Comparison of ENCODE assay signal across 8 cellular contexts in genomic region chr12:6537580-6538419, GRCh38. TPM values are rescaled to one million over a fixed set of nuclear protein-coding genes. Genes with fewer than 3 reads are reported as not detected.
DNase-seq lines count a peak whose midpoint lies in the region; TF ChIP-seq lines count a peak whose summit lies in the region.
"Not testable (repeated sequence)": the region's sequence is repeated elsewhere in the genome, so short reads cannot be mapped to it uniquely, and the experiment has no call there.

No MANE protein-coding gene starts in this region.

- H4K20me1 ChIP-seq in SU-DHL-6 (ENCODE audit: low read depth, low read length): not testable (repeated sequence)

- not testable (repeated sequence) for H3K9me2 ChIP-seq in SU-DHL-6 (replicated peaks; ENCODE audit: insufficient read depth, low read length)

- H4K8ac ChIP-seq in mesenchymal stem cell (ENCODE audit: low read length): not testable (repeated sequence)

- H3K27ac ChIP-seq in SU-DHL-6 (ENCODE audit: low read depth, low read length) (peak overlapping the region; percentile 93), epithelial cell of prostate (peak overlapping the region; percentile 95), mesenchymal stem cell (ENCODE audit: low read length, poor library complexity, severe bottlenecking) (peak overlapping the region; percentile 24)

- H3K14ac ChIP-seq in mesenchymal stem cell (ENCODE audit: low read length in 2 of 2): not testable (repeated sequence)

- H2BK15ac ChIP-seq in mesenchymal stem cell (ENCODE audit: low read depth, poor library complexity, severe bottlenecking): not testable (repeated sequence)

- H3K4me2 ChIP-seq in SU-DHL-6 (ENCODE audit: low read depth, low read length, poor library complexity, severe bottlenecking): peak overlapping the region; percentile 78
- peak overlapping the region; percentile 3 for H3K4me2 ChIP-seq in mesenchymal stem cell (ENCODE audit: low read length, poor library complexity, severe bottlenecking)

- H2AK5ac ChIP-seq in mesenchymal stem cell (ENCODE audit: low read length, severe bottlenecking): not testable (repeated sequence)

- H3K4ac ChIP-seq in mesenchymal stem cell (ENCODE audit: low read depth in 1 of 2, low read length in 2 of 2): not testable (repeated sequence)

- not testable (repeated sequence) for H2BK120ac ChIP-seq in mesenchymal stem cell (ENCODE audit: low read depth, low read length)

- peaks cover 65% of the 10 kb centered on the region for H3F3A ChIP-seq in SU-DHL-6 (ENCODE audit: insufficient read depth)

- not testable (repeated sequence) for H3K27me3 ChIP-seq in SU-DHL-6 (ENCODE audit: low read length); mesenchymal stem cell (ENCODE audit: control insufficient read depth in 1 of 2, insufficient read depth in 1 of 2, low read length in 2 of 2)

- not testable (repeated sequence) for H4K91ac ChIP-seq in mesenchymal stem cell (ENCODE audit: low read length)

- not testable (repeated sequence) for H3K9me3 ChIP-seq in SU-DHL-6 (ENCODE audit: insufficient read depth, low read length); mesenchymal stem cell (ENCODE audit: control insufficient read depth, low read length)

- H3K4me1 ChIP-seq in mesenchymal stem cell (ENCODE audit: control insufficient read depth, insufficient read depth, low read depth, low read length): peaks cover 44% of the 10 kb centered on the region

- H3K36me3 ChIP-seq in SU-DHL-6 (ENCODE audit: low read length): peaks cover 28% of the 10 kb centered on the region
- peaks cover 65 to 68% of the 10 kb centered on the region in 2 experiments for H3K36me3 ChIP-seq in mesenchymal stem cell (ENCODE audit: control insufficient read depth in 1 of 2, insufficient read depth in 2 of 2, low read depth in 1 of 2, low read length in 2 of 2)

- WGBS in mesenchymal stem cell: 58% methylated on average over 16 of the region's 17 CpGs

- H3K23ac ChIP-seq in mesenchymal stem cell (ENCODE audit: low read length in 2 of 2): peak overlapping the region in 1 of 2 experiments; percentile 2

- H2BK12ac ChIP-seq in mesenchymal stem cell (ENCODE audit: low read length in 2 of 2): not testable (repeated sequence)

- peaks cover 31% of the 10 kb centered on the region for H3K79me2 ChIP-seq in SU-DHL-6 (ENCODE audit: insufficient read depth, low read length)

- not testable (repeated sequence) for H2BK5ac ChIP-seq in mesenchymal stem cell (ENCODE audit: low read depth, low read length, poor library complexity, severe bottlenecking)

- peak; percentile 18 for TF ChIP-seq POLR2A in GM19099 (IDR thresholded peaks at IDR 0.05; ENCODE audit: extremely low read depth, insufficient read length, low read depth)

- peaks cover 11% of the 10 kb centered on the region for H3K79me1 ChIP-seq in mesenchymal stem cell (replicated peaks; ENCODE audit: low read length, poor library complexity, severe bottlenecking)

- peak; percentile 61 for DNase-seq in AG08396 (ENCODE audit: low spot score)
- DNase-seq in NCI-H2081 (lab: John Stamatoyannopoulos, UW): peak; percentile 73 to 79
- DNase-seq in activated T-helper 9 cell treated with anti-CD3 and anti-CD28 coated beads, Interleukin-2, amount 50 U/mL, for 16 hours (ENCODE audit: low read depth): peak; percentile 76
- DNase-seq in epithelial cell of prostate (ENCODE audit: low read depth, low spot score): not testable (repeated sequence)
- DNase-seq in mesenchymal stem cell: peak; percentile 83
- peak; percentile 83 for DNase-seq in stimulated activated CD4-positive, alpha-beta T cell treated with anti-CD3 and anti-CD28 coated beads, Interleukin-4, amount 100 ng/mL, for 1 hour

- H2AFZ ChIP-seq in SU-DHL-6 (ENCODE audit: low read depth, low read length, severe bottlenecking); mesenchymal stem cell (ENCODE audit: low read depth, low read length): not testable (repeated sequence)

- peak overlapping the region; percentile 98; the same call in 1 of the 2 replicates for H3K9ac ChIP-seq in SU-DHL-6 (ENCODE audit: low read length)
- peak overlapping the region; percentile 96 for H3K9ac ChIP-seq in mesenchymal stem cell (ENCODE audit: low read length)

- peak; percentile 74 for TF ChIP-seq CTCF in SU-DHL-6 (IDR thresholded peaks at IDR 0.05; ENCODE audit: insufficient read depth, low read length, poor library complexity, severe bottlenecking)

- not testable (repeated sequence) for H3K18ac ChIP-seq in mesenchymal stem cell (ENCODE audit: low read depth in 1 of 2, low read length in 2 of 2)

- not testable (repeated sequence) for H3K4me3 ChIP-seq in SU-DHL-6 (ENCODE audit: insufficient read depth, low read length, poor library complexity, severe bottlenecking)
- H3K4me3 ChIP-seq in mesenchymal stem cell (ENCODE audit: insufficient read depth in 1 of 2, low read depth in 1 of 2, low read length in 2 of 2): peak overlapping the region in 1 of 2 experiments; percentile 98

RNA-seq across cellular contexts. Expression of gene GAPDH, which starts 3.5 kb away (rescaled TPM):
- 4,502 TPM for polyA plus RNA-seq in mesenchymal stem cell (2013, experiment 1 of 2)
- polyA plus RNA-seq in mesenchymal stem cell (2013, experiment 2 of 2): 4,557 TPM

RNA-seq across cellular contexts. Expression of gene IFFO1, which starts 18.0 kb away (rescaled TPM):
- polyA plus RNA-seq in mesenchymal stem cell (2013, experiment 1 of 2): 26.1 TPM
- 25.6 TPM for polyA plus RNA-seq in mesenchymal stem cell (2013, experiment 2 of 2)

RNA-seq across cellular contexts. Expression of gene NOP2, which starts 30.3 kb away (rescaled TPM):
- polyA plus RNA-seq in mesenchymal stem cell (2013, experiment 1 of 2): 20.3 TPM
- polyA plus RNA-seq in mesenchymal stem cell (2013, experiment 2 of 2): 21.3 TPM

RNA-seq across cellular contexts. Expression of gene NCAPD2, which starts 43.9 kb away (rescaled TPM):
- polyA plus RNA-seq in mesenchymal stem cell (2013, experiment 1 of 2): 11.7 TPM
- 11.1 TPM for polyA plus RNA-seq in mesenchymal stem cell (2013, experiment 2 of 2)

RNA-seq across cellular contexts. Expression of gene MRPL51, which starts 44.7 kb away (rescaled TPM):
- 573 TPM for polyA plus RNA-seq in mesenchymal stem cell (2013, experiment 1 of 2)
- 577 TPM for polyA plus RNA-seq in mesenchymal stem cell (2013, experiment 2 of 2)

Comparison
In these comparisons a context has a peak if more than half of its experiments do, and no peak if none do; other contexts are left out.
1. H3K27ac ChIP-seq: peak in every context shown above with its lines; median percentile 95 in epithelial cell of prostate; 93 in SU-DHL-6; 24 in mesenchymal stem cell.